Comparison of ENCODE assay signal across 29 cellular contexts in the genomic region with DNA sequence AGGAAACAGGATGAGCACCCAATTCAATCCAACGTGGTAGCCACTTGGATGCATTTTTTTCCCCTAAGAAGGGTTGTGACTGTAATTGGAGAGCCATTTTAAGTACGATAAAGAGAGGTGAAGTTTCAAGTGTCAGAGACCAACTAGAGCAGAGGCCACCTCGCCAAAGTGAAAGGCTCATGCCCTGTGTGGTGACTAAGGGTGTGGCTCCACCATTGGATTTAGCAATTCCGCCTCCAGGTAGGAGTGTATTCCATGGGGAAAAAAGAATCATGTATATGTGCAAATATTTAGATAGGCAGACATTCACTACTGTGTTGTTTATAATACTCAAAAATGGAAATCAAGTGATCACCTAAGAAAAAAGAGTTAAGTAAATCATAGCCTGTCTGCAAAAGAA. TPM values are rescaled to one million over a fixed set of nuclear protein-coding genes. Genes with fewer than 3 reads are reported as not detected.
"Had no signal": no experiment of that assay in that cellular context is flagged by ENCODE, and none has a peak within 500 bp of the region (broad histone marks: within the 10 kb centered on the region; RNA-seq: fewer than 3 reads in every experiment).

No MANE protein-coding gene starts in this region.

- H3K9me3 ChIP-seq: gastroesophageal sphincter, heart left ventricle, mucosa of descending colon, prostate gland, right atrium auricular region, thyroid gland had no signal

- H3K4me2 ChIP-seq: hepatocyte, smooth muscle cell had no signal

- H3K4me1 Mint-ChIP-seq: naive B cell; neural crest cell; stimulated activated naive CD8-positive, alpha-beta T cell treated with anti-CD3 and anti-CD28 coated beads, Interleukin-15, amount 100 ng/mL, for 72 hours had no signal

- H3K4me3 Mint-ChIP-seq: effector memory CD8-positive, alpha-beta T cell; mesothelial cell of epicardium; naive B cell; natural killer cell treated with Interleukin-12 subunit alpha and Interleukin-12 subunit beta and Interleukin-15 and Interleukin-18, amount 100 ng/mL, for 72 hours; neural crest cell; stimulated activated naive CD8-positive, alpha-beta T cell treated with anti-CD3 and anti-CD28 coated beads, Interleukin-15, amount 100 ng/mL, for 72 hours; type B pancreatic cell had no signal

- H3K9me3 Mint-ChIP-seq: effector memory CD8-positive, alpha-beta T cell; natural killer cell treated with Interleukin-12 subunit alpha and Interleukin-12 subunit beta and Interleukin-15 and Interleukin-18, amount 100 ng/mL, for 72 hours had no signal

- H3K27me3 ChIP-seq: gastroesophageal sphincter, heart left ventricle, hepatocyte, right atrium auricular region, thyroid gland had no signal

- H3K79me2 ChIP-seq: hepatocyte had no signal

- DNase-seq: dermis blood vessel endothelial cell; effector memory CD8-positive, alpha-beta T cell; foreskin keratinocyte; heart left ventricle; kidney; mesenchymal stem cell; mucosa of descending colon; naive B cell; stimulated activated CD4-positive, alpha-beta T cell treated with anti-CD3 and anti-CD28 coated beads, Interleukin-12 subunit alpha, Interleukin-12 subunit beta, amount 100 ng/mL, for 4 hours; stimulated activated CD4-positive, alpha-beta T cell treated with anti-CD3 and anti-CD28 coated beads, Interleukin-1b, Interleukin-23, amount 100 ng/mL, for 48 hours; stimulated activated CD4-positive, alpha-beta T cell treated with anti-CD3 and anti-CD28 coated beads, Interleukin-4, amount 100 ng/mL, for 1 hour; stimulated activated CD8-positive, alpha-beta memory T cell treated with anti-CD3 and anti-CD28 coated beads, Interleukin-4, amount 100 ng/mL, for 48 hours; stimulated activated naive CD4-positive, alpha-beta T cell; stimulated activated naive CD8-positive, alpha-beta T cell treated with anti-CD3 and anti-CD28 coated beads, Interleukin-15, amount 100 ng/mL, for 72 hours; thyroid gland had no signal

- H3K4me3 ChIP-seq: coronary artery, gastroesophageal sphincter, heart left ventricle, hepatocyte, mucosa of descending colon, prostate gland, right atrium auricular region, smooth muscle cell, thyroid gland had no signal

- H2AFZ ChIP-seq: hepatocyte had no signal

- H3K27ac ChIP-seq: coronary artery, epithelial cell of prostate, foreskin keratinocyte, gastroesophageal sphincter, heart left ventricle, hepatocyte, prostate gland, right atrium auricular region, thyroid gland had no signal

- ATAC-seq: effector memory CD8-positive, alpha-beta T cell; esophagus mucosa; foreskin keratinocyte; gastroesophageal sphincter; heart left ventricle; left lobe of liver; mucosa of descending colon; natural killer cell treated with Interleukin-12 subunit alpha and Interleukin-12 subunit beta and Interleukin-15 and Interleukin-18, amount 100 ng/mL, for 72 hours; sciatic nerve; stimulated activated naive CD8-positive, alpha-beta T cell treated with anti-CD3 and anti-CD28 coated beads, Interleukin-15, amount 100 ng/mL, for 72 hours had no signal

- H3K27ac Mint-ChIP-seq: effector memory CD8-positive, alpha-beta T cell; mesothelial cell of epicardium; naive B cell; natural killer cell treated with Interleukin-12 subunit alpha and Interleukin-12 subunit beta and Interleukin-15 and Interleukin-18, amount 100 ng/mL, for 72 hours; stimulated activated naive CD8-positive, alpha-beta T cell treated with anti-CD3 and anti-CD28 coated beads, Interleukin-15, amount 100 ng/mL, for 72 hours; type B pancreatic cell had no signal

- H3K36me3 Mint-ChIP-seq: mesothelial cell of epicardium, naive B cell, type B pancreatic cell had no signal

- H3K36me3 ChIP-seq: gastroesophageal sphincter, heart left ventricle, prostate gland, right atrium auricular region, thyroid gland had no signal

- FAIRE-seq: kidney had no signal

- H3K4me1 ChIP-seq: foreskin keratinocyte, prostate gland, right atrium auricular region, thyroid gland had no signal

RNA-seq across cellular contexts. Expression of a gene that starts 53.1 kb away (rescaled TPM):
- total RNA-seq: natural killer cell treated with Interleukin-12 subunit alpha and Interleukin-12 subunit beta and Interleukin-15 and Interleukin-18, amount 100 ng/mL, for 72 hours had no signal
